In genomic region chr10:125200396-125200795, GRCh38 we compare ENCODE assay signal across 25 cellular contexts.
"Had no signal": no experiment of that assay in that cellular context is flagged by ENCODE, and none has a peak within 500 bp of the region (broad histone marks: within the 10 kb centered on the region; RNA-seq: fewer than 3 reads in every experiment).

No MANE protein-coding gene starts in this region.

- DNase-seq: activated CD4-positive, alpha-beta T cell treated with anti-CD3 and anti-CD28 coated beads for 48 hours; activated CD4-positive, alpha-beta T cell treated with anti-CD3 and anti-CD28 coated beads, Interleukin-2, amount 50 U/mL, for 48 hours; activated CD8-positive, alpha-beta memory T cell treated with anti-CD3 and anti-CD28 coated beads for 24 hours; activated effector memory CD4-positive, alpha-beta T cell treated with anti-CD3 and anti-CD28 coated beads, Interleukin-2, amount 50 U/mL, for 16 hours; activated naive CD4-positive, alpha-beta T cell treated with anti-CD3 and anti-CD28 coated beads, Interleukin-2, amount 10 ng/mL, durations not matched to agents 7 days and 5 days; activated naive CD8-positive, alpha-beta T cell treated with anti-CD3 and anti-CD28 coated beads, Interleukin-2, amount 10 ng/mL, durations not matched to agents 7 days and 5 days; dermis blood vessel endothelial cell; effector CD4-positive, alpha-beta T cell; esophagus squamous epithelium; left lung; pancreas; retina; stimulated activated CD4-positive, alpha-beta T cell treated with anti-CD3 and anti-CD28 coated beads, Interleukin-1b, Interleukin-23, amount 100 ng/mL, for 48 hours; stimulated activated CD4-positive, alpha-beta T cell treated with anti-CD3 and anti-CD28 coated beads, Interleukin-4, amount 100 ng/mL, for 4 hours; stimulated activated CD8-positive, alpha-beta memory T cell treated with anti-CD3 and anti-CD28 coated beads, Interleukin-4, amount 100 ng/mL, for 48 hours; substantia nigra; T-helper 9 cell; upper lobe of left lung; WERI-Rb-1 had no signal

- H3K9me3 ChIP-seq: ascending aorta, esophagus squamous epithelium, left lung, pancreas, prostate gland, upper lobe of left lung had no signal

- H3K27ac ChIP-seq: ascending aorta, epithelial cell of prostate, esophagus squamous epithelium, left lung, pancreas, prostate gland, skin epidermis, upper lobe of left lung, WERI-Rb-1 had no signal

- H3K36me3 ChIP-seq: ascending aorta, esophagus squamous epithelium, left lung, pancreas, prostate gland, upper lobe of left lung, WERI-Rb-1 had no signal

- ATAC-seq: pancreas, sciatic nerve had no signal

- H3K27me3 ChIP-seq: ascending aorta, left lung, pancreas, upper lobe of left lung had no signal

- H3K4me3 ChIP-seq: ascending aorta, esophagus squamous epithelium, left lung, lung, pancreas, prostate gland, skin epidermis, upper lobe of left lung had no signal

- H3K4me1 ChIP-seq: ascending aorta, esophagus squamous epithelium, left lung, pancreas, prostate gland, upper lobe of left lung had no signal
